ENCODE assay signal across 8 cellular contexts in genomic region chr19:50476224-50476942, GRCh38. TPM values are rescaled to one million over a fixed set of nuclear protein-coding genes. Genes with fewer than 3 reads are reported as not detected.
DNase-seq lines count a peak whose midpoint lies in the region; TF ChIP-seq lines count a peak whose summit lies in the region.

EMC10 (plus strand) TSS chr19:50476507; CDS start chr19:50476545, 38 bp downstream.
GARIN5A (minus strand) TSS chr19:50476848; CDS start chr19:50476388, 460 bp downstream.

- peak within 1 kb of the TSS; percentile 84 for H3K4me2 ChIP-seq in osteoblast (ENCODE audit: insufficient read depth, low read length)

- H3K36me3 Mint-ChIP-seq in activated naive CD4-positive, alpha-beta T cell treated with anti-CD3 and anti-CD28 coated beads, Interleukin-2, amount 50 U/mL, for 24 hours, result peaks cover 7% of the 10 kb centered on the region
- peaks cover 8% of the 10 kb centered on the region for H3K36me3 Mint-ChIP-seq in glutamatergic neuron (ENCODE audit: unreplicated experiment)

- intact Hi-C loops in testis (cut with DNase I; ENCODE audit: low total_unique reads), result no loop called here

- H2AFZ ChIP-seq in osteoblast (ENCODE audit: low read length), result peak within 1 kb of the TSS; percentile 93

- H3K4me3 Mint-ChIP-seq in activated naive CD4-positive, alpha-beta T cell treated with anti-CD3 and anti-CD28 coated beads, Interleukin-2, amount 50 U/mL, for 24 hours, result peak within 1 kb of the TSS; percentile 98
- peak within 1 kb of the TSS; percentile 95 for H3K4me3 Mint-ChIP-seq in glutamatergic neuron (ENCODE audit: unreplicated experiment)

- H3K27ac ChIP-seq in osteoblast (ENCODE audit: low read depth, low read length) (peak within 1 kb of the TSS; percentile 67), testis (peak within 1 kb of the TSS; percentile 61 to 82)

- peak; percentile 1 for TF ChIP-seq POLR2A in testis (IDR thresholded peaks at IDR 0.05)

- peaks cover 23% of the 10 kb centered on the region for H3K79me2 ChIP-seq in osteoblast (ENCODE audit: insufficient read depth, low read length)

- H3K27me3 ChIP-seq in MG63, result peaks cover 4% of the 10 kb centered on the region; the same call in 1 of the 2 replicates
- no peaks in the 10 kb centered on the region for H3K27me3 ChIP-seq in osteoblast (ENCODE audit: insufficient read depth, low read length)
- no peaks in the 10 kb centered on the region for H3K27me3 ChIP-seq in testis

- H3K9me3 Mint-ChIP-seq in activated naive CD4-positive, alpha-beta T cell treated with anti-CD3 and anti-CD28 coated beads, Interleukin-2, amount 50 U/mL, for 24 hours, result no peaks in the 10 kb centered on the region
- H3K9me3 Mint-ChIP-seq in glutamatergic neuron (ENCODE audit: unreplicated experiment), result peaks cover 15% of the 10 kb centered on the region

- H3K27ac Mint-ChIP-seq in activated naive CD4-positive, alpha-beta T cell treated with anti-CD3 and anti-CD28 coated beads, Interleukin-2, amount 50 U/mL, for 24 hours, result peak within 1 kb of the TSS; percentile 97
- peak within 1 kb of the TSS; percentile 95 for H3K27ac Mint-ChIP-seq in glutamatergic neuron (ENCODE audit: unreplicated experiment)

- peaks cover 23% of the 10 kb centered on the region for H4K20me1 ChIP-seq in osteoblast (ENCODE audit: insufficient read depth, low read length)

- H3K4me1 ChIP-seq in osteoblast (ENCODE audit: insufficient read depth, low read length), result peaks cover 7% of the 10 kb centered on the region
- peaks cover 9% of the 10 kb centered on the region for H3K4me1 ChIP-seq in testis

- peak within 1 kb of the TSS; percentile 78 for H3K4me3 ChIP-seq in MG63
- peak within 1 kb of the TSS; percentile 99 for H3K4me3 ChIP-seq in osteoblast (ENCODE audit: insufficient read depth, low read length)
- peak within 1 kb of the TSS; percentile 88 to 94 for H3K4me3 ChIP-seq in testis

- in situ Hi-C loops in SK-MEL-5 (cut with HindIII; ENCODE audit: low pct_unique_long_range_greater_than_20kb, low sequenced_read_pairs), result no loop called here

- peak; percentile 87 for DNase-seq in EH (ENCODE audit: low read depth)
- peak; percentile 97 for DNase-seq in H4 (ENCODE audit: low spot score)
- DNase-seq in MG63, result peak; percentile 86
- peak; percentile 94 for DNase-seq in SK-MEL-5 (ENCODE audit: low read depth, low spot score)
- DNase-seq in glutamatergic neuron, result peak; percentile 97
- peak; percentile 100 for DNase-seq in osteoblast (ENCODE audit: insufficient read length, low spot score, missing footprints)
- peak; percentile 94 for DNase-seq in testis

- no peaks in the 10 kb centered on the region for H3K27me3 Mint-ChIP-seq in activated naive CD4-positive, alpha-beta T cell treated with anti-CD3 and anti-CD28 coated beads, Interleukin-2, amount 50 U/mL, for 24 hours
- H3K27me3 Mint-ChIP-seq in glutamatergic neuron (ENCODE audit: unreplicated experiment), result peaks cover 14% of the 10 kb centered on the region

- WGBS in testis, 2 donors, result 1 to 7% methylated on average over 13 to 58 of the region's 60 CpGs

- H3K4me1 Mint-ChIP-seq in activated naive CD4-positive, alpha-beta T cell treated with anti-CD3 and anti-CD28 coated beads, Interleukin-2, amount 50 U/mL, for 24 hours, result peaks cover 22% of the 10 kb centered on the region
- peaks cover 3% of the 10 kb centered on the region for H3K4me1 Mint-ChIP-seq in glutamatergic neuron (ENCODE audit: low read depth, unreplicated experiment)

- peaks cover 6% of the 10 kb centered on the region; the same call in 1 of the 2 replicates for H3K36me3 ChIP-seq in MG63
- H3K36me3 ChIP-seq in osteoblast (ENCODE audit: insufficient read depth, low read length), result peaks cover 10% of the 10 kb centered on the region
- no peaks in the 10 kb centered on the region for H3K36me3 ChIP-seq in testis (ENCODE audit: low read depth, missing control alignments)

- H3K9me3 ChIP-seq in MG63, result no peaks in the 10 kb centered on the region
- no peaks in the 10 kb centered on the region for H3K9me3 ChIP-seq in osteoblast (ENCODE audit: low read depth, low read length)
- H3K9me3 ChIP-seq in testis, result no peaks in the 10 kb centered on the region

- no peak for TF ChIP-seq CTCF in glutamatergic neuron (IDR thresholded peaks at IDR 0.05; ENCODE audit: partially characterized antibody, unreplicated experiment)
- TF ChIP-seq CTCF in osteoblast (IDR thresholded peaks at IDR 0.05; ENCODE audit: extremely low read depth, low read depth, low read length), result no peak
- TF ChIP-seq CTCF in testis (IDR thresholded peaks at IDR 0.05), result peak in 1 of 3 experiments; percentile 23

RNA-seq across cellular contexts. Expression of gene EMC10, which starts in this region (rescaled TPM):
- total RNA-seq in H4 (2014; rRNA removed; shearing (Covaris generic)), result 94.2 and 144 TPM in 2 replicates
- total RNA-seq in MG63 (2014; rRNA removed; shearing (Covaris generic); ENCODE audit: low replicate concordance), result 98.5 and 127 TPM in 2 replicates
- 127 and 148 TPM in 2 replicates for total RNA-seq in SK-MEL-5 (2014; rRNA removed; shearing (Covaris generic))
- polyA plus RNA-seq in SK-MEL-5 (2015; cell fraction: cytosol; rRNA removed), result 330 and 352 TPM in 2 replicates
- 34.3 and 69.1 TPM in 2 replicates for polyA plus RNA-seq in SK-MEL-5 (2015; cell fraction: nucleus; rRNA removed)
- total RNA-seq in glutamatergic neuron (ENCODE audit: unreplicated experiment) (98.8 TPM), osteoblast (47.1 and 56.5 TPM in 2 replicates), testis (100 to 1,000 TPM; 203 to 311 TPM)
- 162 TPM for polyA plus RNA-seq in testis (ENCODE audit: insufficient read depth, low read depth, low replicate concordance)

RNA-seq across cellular contexts. Expression of gene GARIN5A, which starts in this region (rescaled TPM):
- 2.9 and 8.6 TPM in 2 replicates for total RNA-seq in H4 (2014; rRNA removed; shearing (Covaris generic))
- 1.2 TPM in 1 of 2 replicates, not detected in the other for total RNA-seq in MG63 (2014; rRNA removed; shearing (Covaris generic); ENCODE audit: low replicate concordance)
- 0.27 and 0.29 TPM in 2 replicates for total RNA-seq in SK-MEL-5 (2014; rRNA removed; shearing (Covaris generic))
- 0.73 and 0.86 TPM in 2 replicates for polyA plus RNA-seq in SK-MEL-5 (2015; cell fraction: cytosol; rRNA removed)
- polyA plus RNA-seq in SK-MEL-5 (2015; cell fraction: nucleus; rRNA removed), result not detected in 2 replicates
- total RNA-seq in glutamatergic neuron (ENCODE audit: unreplicated experiment) (5.2 TPM), osteoblast (0.29 and 0.36 TPM in 2 replicates), testis (100 to 1,000 TPM in 1 of 2 donors, 10 to 100 TPM in 1; 60.0 to 120 TPM)
- polyA plus RNA-seq in testis (ENCODE audit: insufficient read depth, low read depth, low replicate concordance), result 126 TPM

Comparison
In these comparisons a context has a peak if more than half of its experiments do, and no peak if none do; other contexts are left out.
1. Peak in every context shown above with its lines: DNase-seq, H3K4me3 ChIP-seq and H3K27ac ChIP-seq.